Comparison of ENCODE assay signal across 8 cellular contexts in genomic region chr1:32972814-32973428, GRCh38. TPM values are rescaled to one million over a fixed set of nuclear protein-coding genes. Genes with fewer than 3 reads are reported as not detected.
A peak's percentile ranks its signal among the peaks of the same experiment; 100 is the strongest.
DNase-seq lines count a peak whose midpoint lies in the region; ATAC-seq and TF ChIP-seq lines count a peak whose summit lies in the region.

No MANE protein-coding gene starts in this region.

- no peaks in the 10 kb centered on the region for H3K36me3 ChIP-seq in WERI-Rb-1

- H3K27ac ChIP-seq in C4-2B (peak overlapping the region; percentile 46), WERI-Rb-1 (peak overlapping the region; percentile 96)

- peak; percentile 32 to 56 for ATAC-seq in naive thymus-derived CD8-positive, alpha-beta T cell
- ATAC-seq in GM18873 (IDR thresholded peaks at IDR 0.05; ENCODE audit: low FRiP score, unreplicated experiment) = no peak

- H3K27me3 ChIP-seq in WERI-Rb-1 (ENCODE audit: insufficient read depth, low read depth, severe bottlenecking) = no peaks in the 10 kb centered on the region

- H3K4me3 ChIP-seq in LNCaP clone FGC (ENCODE audit: low read depth, low read length) (peak overlapping the region; percentile 52), WERI-Rb-1 (ENCODE audit: low read depth, low read length) (peak overlapping the region; percentile 69), foreskin fibroblast (ENCODE audit: low read depth in 1 of 2, low read length in 2 of 2) (peak overlapping the region; percentile 50 to 55)

- peaks cover 3% of the 10 kb centered on the region for H3K9me3 ChIP-seq in WERI-Rb-1 (ENCODE audit: severe bottlenecking)

- TF ChIP-seq CTCF in C4-2B (conservative IDR thresholded peaks at IDR 0.05) (no peak), LNCaP clone FGC (IDR thresholded peaks at IDR 0.05; ENCODE audit: control insufficient read depth, extremely low read depth, insufficient read depth) (no peak), WERI-Rb-1 (IDR thresholded peaks at IDR 0.05; ENCODE audit: low read depth, low read length) (no peak), foreskin fibroblast (IDR thresholded peaks at IDR 0.05; ENCODE audit: low read depth, low read length) (no peak)

- peak overlapping the region; percentile 21 to 69 (median 50) for H3K4me3 Mint-ChIP-seq in naive thymus-derived CD8-positive, alpha-beta T cell

- peaks cover 0 to 2% (median 0%) of the 10 kb centered on the region in 3 donors for H3K36me3 Mint-ChIP-seq in naive thymus-derived CD8-positive, alpha-beta T cell

- peaks cover 14 to 25% (median 22%) of the 10 kb centered on the region in 5 donors for H3K27me3 Mint-ChIP-seq in naive thymus-derived CD8-positive, alpha-beta T cell

- no peak overlapping the region for H3K27ac Mint-ChIP-seq in naive thymus-derived CD8-positive, alpha-beta T cell

- H3K9me3 Mint-ChIP-seq in naive thymus-derived CD8-positive, alpha-beta T cell = no peaks in the 10 kb centered on the region

- H3K4me1 Mint-ChIP-seq in naive thymus-derived CD8-positive, alpha-beta T cell = peaks cover 8 to 9% (median 9%) of the 10 kb centered on the region in 4 donors

- POLR2A ChIA-PET in naive thymus-derived CD8-positive, alpha-beta T cell (lab: Charles Lee) = interaction anchor here (0.9 kb wide), 1 partner anchor 8 kb away, joined by 3 read pairs; no protein-coding TSS in a partner anchor

- DNase-seq in LNCaP clone FGC (ENCODE audit: low read depth) = peak; percentile 22
- DNase-seq in WERI-Rb-1 = peak; percentile 85
- peak in 1 of 2 donors; percentile 68 for DNase-seq in foreskin fibroblast
- DNase-seq in naive thymus-derived CD8-positive, alpha-beta T cell = no peak
- DNase-seq in germinal center (ENCODE audit: low spot score) = no peak
- no peak for DNase-seq in H4 (ENCODE audit: low spot score)

RNA-seq across cellular contexts. Expression of gene RNF19B, which starts 8.3 kb away (rescaled TPM):
- 10 to 100 TPM; 19.2 to 21.6 TPM for total RNA-seq in naive thymus-derived CD8-positive, alpha-beta T cell
- 1 to 10 TPM in 2 of 3 donors, under 1 TPM in 1; 0.44 to 1.8 (median 1.6) TPM for polyA plus RNA-seq in naive thymus-derived CD8-positive, alpha-beta T cell
- total RNA-seq in H4 (2014; rRNA removed; shearing (Covaris generic)) = 7.5 and 9.7 TPM in 2 replicates

Comparison
In these comparisons a context has a peak if more than half of its experiments do, and no peak if none do; other contexts are left out.
1. DNase-seq: peak in LNCaP clone FGC (single experiment) and WERI-Rb-1 (single experiment); none in naive thymus-derived CD8-positive, alpha-beta T cell (0 of 10), germinal center (single experiment) and H4 (single experiment).
2. Peak in every context shown above with its lines, with median percentiles within 50 percentile points of each other: H3K4me3 ChIP-seq.